8 cellular contexts compared by ENCODE assay signal in the genomic region with DNA sequence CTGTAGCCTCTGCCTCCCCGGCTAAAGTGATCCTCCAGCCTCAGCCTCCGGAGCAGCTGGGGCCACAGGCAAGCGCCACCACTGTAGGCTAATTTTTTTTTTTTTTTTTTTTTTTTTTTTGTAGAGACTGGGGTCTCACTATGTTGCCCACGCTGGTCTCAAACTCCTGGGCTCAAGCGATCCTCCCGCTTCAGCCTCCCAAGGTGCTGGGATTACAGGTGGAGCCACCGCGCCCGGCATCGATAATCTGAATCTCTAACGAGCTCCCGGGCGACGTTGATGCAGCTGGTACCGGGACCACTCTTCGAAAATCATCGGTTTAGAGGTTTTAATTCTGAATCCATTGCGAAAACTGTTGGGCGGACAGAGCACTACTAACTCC. TPM values are rescaled to one million over a fixed set of nuclear protein-coding genes. Genes with fewer than 3 reads are reported as not detected.
DNase-seq lines count a peak whose midpoint lies in the region; ATAC-seq and TF ChIP-seq lines count a peak whose summit lies in the region.

No MANE protein-coding gene starts in this region.

- H3K4me1 ChIP-seq in colonic mucosa = peaks cover 3% of the 10 kb centered on the region

- peaks cover 8% of the 10 kb centered on the region for H3K36me3 Mint-ChIP-seq in IgD-negative memory B cell
- H3K36me3 Mint-ChIP-seq in naive thymus-derived CD8-positive, alpha-beta T cell = peaks cover 0 to 19% (median 2%) of the 10 kb centered on the region in 3 donors

- H3K4me3 Mint-ChIP-seq in IgD-negative memory B cell = peak overlapping the region; percentile 94 to 98 (median 96)
- peak overlapping the region; percentile 94 to 100 (median 98) for H3K4me3 Mint-ChIP-seq in naive thymus-derived CD8-positive, alpha-beta T cell

- H3K4me3 ChIP-seq in colonic mucosa = peak overlapping the region; percentile 43

- peaks cover 0 to 3% (median 0%) of the 10 kb centered on the region in 3 donors for H3K9me3 Mint-ChIP-seq in IgD-negative memory B cell
- H3K9me3 Mint-ChIP-seq in naive thymus-derived CD8-positive, alpha-beta T cell = no peaks in the 10 kb centered on the region

- no peaks in the 10 kb centered on the region for H3K36me3 ChIP-seq in colonic mucosa

- ATAC-seq in GM18498 (IDR thresholded peaks at IDR 0.05; ENCODE audit: unreplicated experiment) (peak; percentile 1), GM21576 (IDR thresholded peaks at IDR 0.05; ENCODE audit: unreplicated experiment) (no peak), GM21423 (IDR thresholded peaks at IDR 0.05; ENCODE audit: unreplicated experiment) (no peak)
- peak in 1 of 2 donors; percentile 6 for ATAC-seq in naive thymus-derived CD8-positive, alpha-beta T cell

- H3K4me1 Mint-ChIP-seq in IgD-negative memory B cell = peaks cover 15 to 21% (median 17%) of the 10 kb centered on the region in 3 donors
- peaks cover 24 to 41% (median 38%) of the 10 kb centered on the region in 4 donors for H3K4me1 Mint-ChIP-seq in naive thymus-derived CD8-positive, alpha-beta T cell

- peak overlapping the region; percentile 93 for H3K27ac ChIP-seq in colonic mucosa

- H3K9me3 ChIP-seq in colonic mucosa = no peaks in the 10 kb centered on the region

- H3K27me3 ChIP-seq in colonic mucosa = no peaks in the 10 kb centered on the region

- TF ChIP-seq CTCF in colonic mucosa (IDR thresholded peaks at IDR 0.05) = no peak

- POLR2A ChIA-PET in naive thymus-derived CD8-positive, alpha-beta T cell (lab: Charles Lee) = interaction anchor here (0.7 to 2.8 kb wide), 6 partner anchors 11 to 602 kb away, joined by 3 to 15 read pairs (median 8); a partner anchor contains a TSS

- no peak for DNase-seq in colonic mucosa
- DNase-seq in naive thymus-derived CD8-positive, alpha-beta T cell = peak in 2 of 10 donors; percentile 1 to 64
- DNase-seq in AG20443 (ENCODE audit: low spot score) = no peak
- no peak for DNase-seq in retina

- peak overlapping the region; percentile 96 to 98 (median 97) for H3K27ac Mint-ChIP-seq in IgD-negative memory B cell
- H3K27ac Mint-ChIP-seq in naive thymus-derived CD8-positive, alpha-beta T cell = peak overlapping the region; percentile 96 to 100 (median 99)

- H3K27me3 Mint-ChIP-seq in IgD-negative memory B cell = no peaks in the 10 kb centered on the region
- H3K27me3 Mint-ChIP-seq in naive thymus-derived CD8-positive, alpha-beta T cell = no peaks in the 10 kb centered on the region

- peak overlapping the region; percentile 58 for H3K9ac ChIP-seq in colonic mucosa (ENCODE audit: low read depth in 2 of 2, low read length in 2 of 2)

- intact Hi-C loops in colonic mucosa (cut with DNase I) = no loop called here

RNA-seq across cellular contexts. Expression of a gene that starts 0.5 kb away (rescaled TPM):
- polyA plus RNA-seq in IgD-negative memory B cell = 34.9 TPM
- 10 to 100 TPM; 16.0 to 18.2 TPM for total RNA-seq in colonic mucosa
- 10 to 100 TPM; 35.6 to 42.4 TPM for total RNA-seq in naive thymus-derived CD8-positive, alpha-beta T cell
- 10 to 100 TPM; 19.3 to 36.2 (median 22.7) TPM for polyA plus RNA-seq in naive thymus-derived CD8-positive, alpha-beta T cell
